ENCODE assay signal across 14 cellular contexts in the genomic region with DNA sequence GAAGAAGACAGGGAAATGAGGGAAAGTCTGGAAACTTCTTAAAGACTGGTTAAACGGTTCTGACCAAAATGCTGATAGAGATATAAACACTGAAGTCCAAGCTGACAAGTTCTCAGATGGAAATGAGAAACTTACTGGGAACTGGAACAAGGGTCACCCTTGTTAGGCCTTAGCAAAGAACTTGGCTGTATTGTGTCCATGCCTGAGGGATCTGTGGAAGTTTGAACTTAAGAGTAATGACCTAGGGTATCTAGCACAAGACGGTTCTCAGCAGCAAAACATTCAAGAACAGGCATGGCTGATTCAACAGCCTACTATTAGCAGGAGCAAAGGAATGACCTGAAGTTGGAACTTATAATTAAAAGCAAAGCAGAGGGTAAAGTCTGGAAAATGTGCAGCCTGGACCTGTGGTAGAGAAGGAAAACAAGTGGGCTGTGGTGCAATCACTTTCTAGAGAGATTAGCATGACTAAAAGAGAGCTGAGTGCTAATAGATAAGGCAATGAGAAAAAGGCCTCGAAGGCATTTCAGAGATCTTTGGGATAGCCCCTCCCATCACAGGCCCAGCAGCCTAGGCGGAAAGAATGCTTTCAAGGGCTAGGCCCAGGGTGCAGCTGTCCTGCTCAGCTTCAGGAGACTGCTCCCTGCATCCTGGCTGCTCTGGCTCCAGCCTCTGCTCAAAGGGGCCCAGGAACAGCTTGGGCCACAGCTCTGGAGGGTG.
A peak's percentile ranks its signal among the peaks of the same experiment; 100 is the strongest.
DNase-seq lines count a peak whose midpoint lies in the region; ATAC-seq and TF ChIP-seq lines count a peak whose summit lies in the region.
"Had no signal": no experiment of that assay in that cellular context is flagged by ENCODE, and none has a peak within 500 bp of the region (broad histone marks: within the 10 kb centered on the region; RNA-seq: fewer than 3 reads in every experiment).

No MANE protein-coding gene starts in this region.

- ATAC-seq in GM18858 (IDR thresholded peaks at IDR 0.05; ENCODE audit: unreplicated experiment): no peak
- no peak for ATAC-seq in HG02973 (IDR thresholded peaks at IDR 0.05; ENCODE audit: unreplicated experiment)
- no peak for ATAC-seq in stimulated activated naive B cell treated with anti-CD40 and anti-IgM and Interleukin-4, amounts not matched to agents 10 μg/mL and 1 μg/mL and 100 μg/mL, for 72 hours (replicated peaks)
- ATAC-seq in HG03342 (IDR thresholded peaks at IDR 0.05; ENCODE audit: unreplicated experiment): no peak

- H3K79me2 ChIP-seq in osteoblast (ENCODE audit: insufficient read depth, low read length): peaks cover 98% of the 10 kb centered on the region

- no peak for TF ChIP-seq CTCF in osteoblast (IDR thresholded peaks at IDR 0.05; ENCODE audit: extremely low read depth, low read depth, low read length)

- peaks cover 12% of the 10 kb centered on the region for H4K20me1 ChIP-seq in osteoblast (ENCODE audit: insufficient read depth, low read length)

- peaks cover 0 to 2% of the 10 kb centered on the region in 2 donors for H3K9me3 Mint-ChIP-seq in stimulated activated naive B cell treated with anti-CD40 and anti-IgM and Interleukin-4, amounts not matched to agents 10 μg/mL and 1 μg/mL and 100 μg/mL, for 72 hours
- H3K9me3 Mint-ChIP-seq: naive B cell had no signal

- H2AFZ ChIP-seq in osteoblast (ENCODE audit: low read length): no peak overlapping the region

- H3K36me3 Mint-ChIP-seq in stimulated activated naive B cell treated with anti-CD40 and anti-IgM and Interleukin-4, amounts not matched to agents 10 μg/mL and 1 μg/mL and 100 μg/mL, for 72 hours: peaks cover 49 to 71% of the 10 kb centered on the region in 2 donors

- H3K4me3 ChIP-seq in H7 (ENCODE audit: insufficient read depth, low read depth, low read length) (no peak overlapping the region), osteoblast (ENCODE audit: insufficient read depth, low read length) (no peak overlapping the region)
- H3K4me3 ChIP-seq: BLaER1 had no signal

- no peaks in the 10 kb centered on the region for H3K4me1 ChIP-seq in osteoblast (ENCODE audit: insufficient read depth, low read length)
- H3K4me1 ChIP-seq: BLaER1 had no signal

- H3K9me3 ChIP-seq in osteoblast (ENCODE audit: low read depth, low read length): no peaks in the 10 kb centered on the region
- H3K9me3 ChIP-seq: BLaER1 had no signal

- H3K27me3 ChIP-seq in H7 (ENCODE audit: control insufficient read depth, insufficient read depth, low read length) (no peaks in the 10 kb centered on the region), osteoblast (ENCODE audit: insufficient read depth, low read length) (no peaks in the 10 kb centered on the region)
- H3K27me3 ChIP-seq: BLaER1 had no signal

- H3K36me3 ChIP-seq in H7 (replicated peaks; ENCODE audit: control insufficient read depth, insufficient read depth, low read length) (no peaks in the 10 kb centered on the region), osteoblast (ENCODE audit: insufficient read depth, low read length) (peaks cover 21% of the 10 kb centered on the region)

- H3K4me2 ChIP-seq in osteoblast (ENCODE audit: insufficient read depth, low read length): no peak overlapping the region
- H3K4me2 ChIP-seq: BLaER1 had no signal

- DNase-seq in H7: peak; percentile 46
- peak; percentile 7 for DNase-seq in UCSD-AML1 (lab: John Stamatoyannopoulos, UW; ENCODE audit: unreplicated experiment)
- peak; percentile 77 for DNase-seq in foreskin melanocyte
- DNase-seq in osteoblast (ENCODE audit: insufficient read length, low spot score, missing footprints): no peak
- DNase-seq in stimulated activated naive B cell treated with anti-CD40 and anti-IgM and Interleukin-4, amounts not matched to agents 10 μg/mL and 1 μg/mL and 100 μg/mL, for 72 hours: no peak
- DNase-seq: activated T-cell treated with anti-CD3 and anti-CD28 coated beads, Interleukin-2, amount 50 U/mL, for 48 hours; naive B cell; NCI-H446 treated with DMSO at 0.1 percent for 48 hours; Right ventricle myocardium superior had no signal

- peak overlapping the region; percentile 2 for H3K27ac ChIP-seq in osteoblast (ENCODE audit: low read depth, low read length)
- H3K27ac ChIP-seq: BLaER1, HL-60 had no signal

- no peak overlapping the region for H3K27ac Mint-ChIP-seq in stimulated activated naive B cell treated with anti-CD40 and anti-IgM and Interleukin-4, amounts not matched to agents 10 μg/mL and 1 μg/mL and 100 μg/mL, for 72 hours

- peaks cover 34 to 61% of the 10 kb centered on the region in 2 donors for H3K4me1 Mint-ChIP-seq in stimulated activated naive B cell treated with anti-CD40 and anti-IgM and Interleukin-4, amounts not matched to agents 10 μg/mL and 1 μg/mL and 100 μg/mL, for 72 hours

- no peak overlapping the region for H3K4me3 Mint-ChIP-seq in stimulated activated naive B cell treated with anti-CD40 and anti-IgM and Interleukin-4, amounts not matched to agents 10 μg/mL and 1 μg/mL and 100 μg/mL, for 72 hours

- H3K27me3 Mint-ChIP-seq in stimulated activated naive B cell treated with anti-CD40 and anti-IgM and Interleukin-4, amounts not matched to agents 10 μg/mL and 1 μg/mL and 100 μg/mL, for 72 hours: no peaks in the 10 kb centered on the region
- H3K27me3 Mint-ChIP-seq: naive B cell had no signal

Comparison
In these comparisons a context has a peak if more than half of its experiments do, and no peak if none do; other contexts are left out.
1. DNase-seq: peak in H7 (single experiment), UCSD-AML1 (single experiment) and foreskin melanocyte (single experiment); none in osteoblast (single experiment) and stimulated activated naive B cell treated with anti-CD40 and anti-IgM and Interleukin-4, amounts not matched to agents 10 μg/mL and 1 μg/mL and 100 μg/mL, for 72 hours (single experiment).